8 cellular contexts compared by ENCODE assay signal in the genomic region with DNA sequence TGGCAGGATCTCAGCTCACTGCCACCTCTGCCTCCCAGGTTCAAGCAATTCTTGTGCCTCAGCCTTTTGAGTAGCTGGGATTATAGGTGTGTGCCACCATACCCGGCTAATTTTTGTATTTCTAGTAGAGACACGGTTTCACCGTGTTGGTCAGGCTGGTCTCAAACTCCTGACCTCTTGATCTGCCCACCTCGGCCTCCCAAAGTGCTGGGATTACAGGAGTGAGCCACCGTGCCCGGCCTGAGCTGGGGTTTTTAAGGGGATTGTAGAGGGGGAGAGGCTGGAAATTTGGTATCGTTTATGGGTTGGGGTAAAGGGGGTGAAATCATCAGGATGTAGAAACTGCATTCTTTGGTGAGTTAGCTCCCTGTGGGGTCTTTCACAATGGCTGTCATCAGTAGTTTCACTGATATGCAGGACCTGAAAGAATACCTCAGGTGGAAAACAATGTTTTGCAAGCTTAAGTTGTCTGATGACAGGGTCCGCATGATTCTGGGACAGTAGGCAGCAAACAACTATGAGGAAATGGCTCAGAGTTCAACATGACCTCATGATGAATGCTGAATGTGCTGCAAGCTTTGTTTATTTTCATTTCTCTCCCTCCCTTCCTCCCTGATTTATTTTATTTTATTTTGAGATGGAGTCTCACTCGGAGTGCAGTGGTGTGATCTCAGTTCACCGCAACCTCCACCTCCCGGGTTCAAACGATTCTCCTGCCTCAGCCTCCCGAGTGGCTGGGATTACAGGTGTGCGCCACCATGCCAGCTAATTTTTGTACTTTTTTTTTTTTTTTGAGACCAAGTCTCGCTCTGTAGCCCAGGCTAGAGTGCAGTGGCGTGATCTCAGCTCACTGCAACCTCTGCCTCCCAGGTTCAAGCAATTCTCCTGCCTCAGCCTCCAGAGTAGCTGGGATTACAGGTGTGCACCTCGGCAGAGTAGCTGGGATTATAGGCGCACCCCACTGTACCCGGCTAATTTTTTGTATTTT. TPM values are rescaled to one million over a fixed set of nuclear protein-coding genes. Genes with fewer than 3 reads are reported as not detected.
A peak's percentile ranks its signal among the peaks of the same experiment; 100 is the strongest.
DNase-seq lines count a peak whose midpoint lies in the region; ATAC-seq, FAIRE-seq and TF ChIP-seq lines count a peak whose summit lies in the region.
"Not testable (repeated sequence)": the region's sequence is repeated elsewhere in the genome, so short reads cannot be mapped to it uniquely, and the experiment has no call there.

No MANE protein-coding gene starts in this region.

- in situ Hi-C loops in brain microvascular endothelial cell (cut with HindIII; ENCODE audit: low pct_ligation_motif_present, low sequenced_read_pairs); HepG2 (cut with HindIII; ENCODE audit: extremely low pct_ligation_motif_present, low pct_unique_long_range_greater_than_20kb): not testable (repeated sequence)

- peak overlapping the region; percentile 73 for H3K9ac ChIP-seq in HepG2 (ENCODE audit: insufficient read depth, low read depth, low read length)

- H2AFZ ChIP-seq in HepG2 (ENCODE audit: low read length), result not testable (repeated sequence)

- peak; percentile 82 for ATAC-seq in HepG2

- H3K27me3 ChIP-seq in SJSA1 (replicated peaks); brain microvascular endothelial cell (replicated peaks); HepG2 (ENCODE audit: control insufficient read depth in 1 of 2, insufficient read depth in 2 of 2, low read length in 2 of 2): not testable (repeated sequence)

- not testable (repeated sequence) for H3K9me3 ChIP-seq in SJSA1 (replicated peaks); HepG2 (ENCODE audit: low read length)

- peak; percentile 95 for FAIRE-seq in HepG2 (lab: Jason Lieb, UNC)

- not testable (repeated sequence) for H3K9me3 Mint-ChIP-seq in HFFc6

- DNase-seq in Daoy (ENCODE audit: low read depth), result peak; percentile 61
- peak; percentile 22 for DNase-seq in HFFc6
- DNase-seq in SJSA1 (ENCODE audit: low read depth in 1 of 2, low spot score in 2 of 2), result peak in 1 of 2 experiments; percentile 49
- DNase-seq in brain microvascular endothelial cell, result peak; percentile 61
- DNase-seq in epithelial cell of esophagus (ENCODE audit: low read depth), result peak; percentile 79
- peak; percentile 47 for DNase-seq in fibroblast of the aortic adventitia (ENCODE audit: low read depth)
- DNase-seq in HepG2 (ENCODE audit: low spot score), result peak; percentile 99
- peak; percentile 65 for DNase-seq in skeletal muscle cell (ENCODE audit: low read depth)

- H4K20me1 ChIP-seq in HepG2 (ENCODE audit: insufficient read depth, low read length), result not testable (repeated sequence)

- TF ChIP-seq EP300 in HepG2 (IDR thresholded peaks at IDR 0.05; ENCODE audit: low read depth in 2 of 2, low read length in 2 of 2) (peak; percentile 71 to 88), HepG2 (CRISPR knock-in tag; IDR thresholded peaks at IDR 0.05; ENCODE audit: borderline replicate concordance) (peak; percentile 71; the same call in 1 of the 2 replicates)

- TF ChIP-seq RAD21 in HepG2 (CRISPR knock-in tag; IDR thresholded peaks at IDR 0.05), result not testable (repeated sequence)

- H3K79me2 ChIP-seq in HepG2 (ENCODE audit: insufficient read depth, low read length), result not testable (repeated sequence)

- not testable (repeated sequence) for H3K27ac Mint-ChIP-seq in HFFc6

- not testable (repeated sequence) for H3K4me3 ChIP-seq in SJSA1; brain microvascular endothelial cell (ENCODE audit: low read depth, low read length); epithelial cell of esophagus (ENCODE audit: low read length); fibroblast of the aortic adventitia (ENCODE audit: low read depth, low read length); skeletal muscle cell (ENCODE audit: low read depth, low read length)
- peak overlapping the region in 2 of 3 experiments; percentile 28 to 40; a peak in 1 of 6 replicates for H3K4me3 ChIP-seq in HepG2 (replicated peaks in 1 of 3; ENCODE audit: insufficient read depth in 1 of 3, low read depth in 2 of 3, low read length in 3 of 3)

- BruUV-seq in HepG2 (replicated peaks; lab: Mats Ljungman, UMichigan), result not testable (repeated sequence)

- peaks cover 12% of the 10 kb centered on the region for H3K4me1 Mint-ChIP-seq in HFFc6 (ENCODE audit: low read depth)

- H3K4me3 Mint-ChIP-seq in HFFc6, result not testable (repeated sequence)

- not testable (repeated sequence) for H3K27me3 Mint-ChIP-seq in HFFc6 (ENCODE audit: insufficient read depth)

- H3K4me1 ChIP-seq in SJSA1 (replicated peaks) (peaks cover 17% of the 10 kb centered on the region), HepG2 (ENCODE audit: insufficient read depth, low read length) (peaks cover 64% of the 10 kb centered on the region)

- intact Hi-C loops in HepG2 (cut with micrococcal nuclease; ENCODE audit: unreplicated experiment), result not testable (repeated sequence)

- POLR2A ChIA-PET in HepG2 (lab: Yijun Ruan, JAX), result interaction anchor here (0.7 to 1.8 kb wide), 10 partner anchors 8 to 1349 kb away, joined by 3 to 11 read pairs (median 3); a partner anchor contains a TSS

- peak overlapping the region; percentile 70 for H3K4me2 ChIP-seq in HepG2 (ENCODE audit: low read depth, low read length)

- H3K27ac ChIP-seq in SJSA1, result peak overlapping the region; percentile 34
- H3K27ac ChIP-seq in brain microvascular endothelial cell, result not testable (repeated sequence)
- peak overlapping the region; percentile 92 for H3K27ac ChIP-seq in HepG2 (ENCODE audit: extremely low read length, insufficient read depth, low read length)

- not testable (repeated sequence) for H3K36me3 ChIP-seq in SJSA1; brain microvascular endothelial cell (replicated peaks); HepG2 (replicated peaks in 1 of 2; ENCODE audit: control insufficient read depth in 1 of 2, insufficient read depth in 2 of 2, low read length in 2 of 2)

- CTCF ChIA-PET in HepG2 (lab: Yijun Ruan, JAX; ENCODE audit: low intra/inter-chr PET ratio, low total read pairs), result not testable (repeated sequence)

- H3K36me3 Mint-ChIP-seq in HFFc6 (ENCODE audit: low read depth), result not testable (repeated sequence)

- not testable (repeated sequence) for TF ChIP-seq POLR2A in HepG2 (IDR thresholded peaks at IDR 0.05; ENCODE audit: insufficient read depth in 1 of 2, low read depth in 2 of 2, low read length in 2 of 2)

- WGBS in HepG2 (ENCODE audit: low lambda C conversion rate), result 27% methylated on average over 19 of the region's 19 CpGs

- TF ChIP-seq CTCF in HFFc6 (IDR thresholded peaks at IDR 0.05); brain microvascular endothelial cell (IDR thresholded peaks at IDR 0.05; ENCODE audit: low read depth, low read length, missing control alignments); epithelial cell of esophagus (IDR thresholded peaks at IDR 0.05; ENCODE audit: insufficient read depth, low read depth, low read length, missing control alignments); fibroblast of the aortic adventitia (IDR thresholded peaks at IDR 0.05; ENCODE audit: insufficient read depth, low read length); HepG2 (CRISPR knock-in tag; IDR thresholded peaks at IDR 0.05): not testable (repeated sequence)

RNA-seq across cellular contexts. Expression of a gene that starts 5.3 kb away (rescaled TPM):
- total RNA-seq in Daoy (2014; rRNA removed; shearing (Covaris generic)), result 34.8 and 42.5 TPM in 2 replicates
- 10 to 100 TPM; 36.6 to 41.2 (median 38.2) TPM for total RNA-seq in HFFc6 (2021; fragmentation: NEBNext Ultra II Directional; extraction: Animal tissue kit (Norgen Biotek cat#: 25700))
- 40.4 and 51.2 TPM in 2 replicates for total RNA-seq in SJSA1 (2014; rRNA removed; shearing (Covaris generic))
- total RNA-seq in fibroblast of the aortic adventitia (ENCODE audit: low replicate concordance) (23.1 and 36.3 TPM in 2 replicates), HepG2 (2016; rRNA removed; fragmentation: Illumina TruSeq; extraction: Trizol) (34.6 and 42.8 TPM in 2 replicates)
- 4.0 and 6.0 TPM in 2 replicates for total RNA-seq in HepG2 (2016; cell fraction: cytosol; rRNA removed; fragmentation: Illumina TruSeq; extraction: Trizol; ENCODE audit: low read depth)
- 33.1 and 42.1 TPM in 2 replicates for total RNA-seq in HepG2 (2016; cell fraction: insoluble cytoplasmic fraction; rRNA removed; fragmentation: Illumina TruSeq; extraction: Trizol)
- total RNA-seq in HepG2 (2016; cell fraction: membrane; rRNA removed; fragmentation: Illumina TruSeq; extraction: Trizol), result 13.4 and 15.1 TPM in 2 replicates
- 32.1 and 40.4 TPM in 2 replicates for total RNA-seq in HepG2 (2016; cell fraction: nucleus; rRNA removed; fragmentation: Illumina TruSeq; extraction: Trizol)
- polyA plus RNA-seq in HepG2 (2011; rRNA removed), result 24.6 and 31.8 TPM in 2 replicates
- 13.3 and 19.3 TPM in 2 replicates for polyA plus RNA-seq in HepG2 (2011; cell fraction: cytosol; rRNA removed)
- 56.0 and 61.6 TPM in 2 replicates for polyA plus RNA-seq in HepG2 (2011; cell fraction: nucleus; rRNA removed)
- 21.0 and 29.9 TPM in 2 replicates for polyA plus RNA-seq in HepG2 (2012)
- 1.9 TPM in 2 replicates for polyA plus RNA-seq in HepG2 (2016; cell fraction: cytosol; fragmentation: Illumina TruSeq; extraction: Trizol; ENCODE audit: low read depth)
- 30.4 and 35.7 TPM in 2 replicates for polyA plus RNA-seq in HepG2 (2016; cell fraction: insoluble cytoplasmic fraction; fragmentation: Illumina TruSeq; extraction: Trizol; ENCODE audit: low read depth)
- 4.5 and 5.1 TPM in 2 replicates for polyA plus RNA-seq in HepG2 (2016; cell fraction: membrane; fragmentation: Illumina TruSeq; extraction: Trizol; ENCODE audit: low read depth)
- polyA plus RNA-seq in HepG2 (2016; cell fraction: nucleus; fragmentation: Illumina TruSeq; extraction: Trizol; ENCODE audit: insufficient read depth, low read depth), result 59.3 and 65.9 TPM in 2 replicates
- polyA minus RNA-seq in HepG2 (2011; rRNA and poly(A)+ RNA removed; ENCODE audit: low replicate concordance), result 65.6 and 122 TPM in 2 replicates
- 25.7 and 31.9 TPM in 2 replicates for polyA minus RNA-seq in HepG2 (2011; cell fraction: cytosol; rRNA and poly(A)+ RNA removed)
- polyA minus RNA-seq in HepG2 (2011; cell fraction: nucleus; rRNA and poly(A)+ RNA removed), result 38.4 and 55.1 TPM in 2 replicates

RNA-seq across cellular contexts. Expression of a gene that starts 5.4 kb away (rescaled TPM):
- 13.8 and 15.3 TPM in 2 replicates for total RNA-seq in Daoy (2014; rRNA removed; shearing (Covaris generic))
- total RNA-seq in HFFc6 (2021; fragmentation: NEBNext Ultra II Directional; extraction: Animal tissue kit (Norgen Biotek cat#: 25700)), result 10 to 100 TPM; 12.8 to 18.3 (median 13.8) TPM
- total RNA-seq in SJSA1 (2014; rRNA removed; shearing (Covaris generic)), result 8.2 and 12.3 TPM in 2 replicates
- total RNA-seq in fibroblast of the aortic adventitia (ENCODE audit: low replicate concordance), result 2.6 and 11.7 TPM in 2 replicates
- total RNA-seq in HepG2 (2016; rRNA removed; fragmentation: Illumina TruSeq; extraction: Trizol), result 12.5 and 16.9 TPM in 2 replicates
- 6.6 and 9.0 TPM in 2 replicates for total RNA-seq in HepG2 (2016; cell fraction: cytosol; rRNA removed; fragmentation: Illumina TruSeq; extraction: Trizol; ENCODE audit: low read depth)
- 11.8 and 16.7 TPM in 2 replicates for total RNA-seq in HepG2 (2016; cell fraction: insoluble cytoplasmic fraction; rRNA removed; fragmentation: Illumina TruSeq; extraction: Trizol)
- 16.7 and 19.6 TPM in 2 replicates for total RNA-seq in HepG2 (2016; cell fraction: membrane; rRNA removed; fragmentation: Illumina TruSeq; extraction: Trizol)
- 15.4 and 18.2 TPM in 2 replicates for total RNA-seq in HepG2 (2016; cell fraction: nucleus; rRNA removed; fragmentation: Illumina TruSeq; extraction: Trizol)
- polyA plus RNA-seq in HepG2 (2011; rRNA removed), result 20.4 and 26.4 TPM in 2 replicates
- 26.0 and 30.7 TPM in 2 replicates for polyA plus RNA-seq in HepG2 (2011; cell fraction: cytosol; rRNA removed)
- 13.0 and 15.2 TPM in 2 replicates for polyA plus RNA-seq in HepG2 (2011; cell fraction: nucleus; rRNA removed)
- polyA plus RNA-seq in HepG2 (2012), result 16.7 and 21.0 TPM in 2 replicates
- 10.3 and 13.3 TPM in 2 replicates for polyA plus RNA-seq in HepG2 (2016; cell fraction: cytosol; fragmentation: Illumina TruSeq; extraction: Trizol; ENCODE audit: low read depth)
- polyA plus RNA-seq in HepG2 (2016; cell fraction: insoluble cytoplasmic fraction; fragmentation: Illumina TruSeq; extraction: Trizol; ENCODE audit: low read depth), result 14.5 and 14.6 TPM in 2 replicates
- 18.4 and 18.5 TPM in 2 replicates for polyA plus RNA-seq in HepG2 (2016; cell fraction: membrane; fragmentation: Illumina TruSeq; extraction: Trizol; ENCODE audit: low read depth)
- 22.3 and 23.0 TPM in 2 replicates for polyA plus RNA-seq in HepG2 (2016; cell fraction: nucleus; fragmentation: Illumina TruSeq; extraction: Trizol; ENCODE audit: insufficient read depth, low read depth)
- 82.2 and 86.5 TPM in 2 replicates for polyA minus RNA-seq in HepG2 (2011; rRNA and poly(A)+ RNA removed; ENCODE audit: low replicate concordance)
- polyA minus RNA-seq in HepG2 (2011; cell fraction: cytosol; rRNA and poly(A)+ RNA removed), result 15.1 and 19.1 TPM in 2 replicates
- 20.9 and 32.3 TPM in 2 replicates for polyA minus RNA-seq in HepG2 (2011; cell fraction: nucleus; rRNA and poly(A)+ RNA removed)
